In the genomic region with DNA sequence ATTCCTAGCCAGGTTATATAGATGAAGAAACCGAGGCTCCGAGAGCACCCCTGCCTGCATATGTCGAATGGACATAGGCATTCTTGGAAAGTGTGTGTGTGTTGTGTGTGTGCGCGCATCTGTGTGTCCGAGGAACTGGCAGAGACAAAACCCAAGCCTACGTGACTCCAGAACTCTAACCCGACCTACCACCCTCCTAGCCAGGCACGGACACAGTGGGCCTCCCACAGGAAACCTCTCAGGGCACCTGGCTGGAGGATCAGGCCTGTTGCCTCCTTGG, we compare ENCODE assay signal across 9 cellular contexts. TPM values are rescaled to one million over a fixed set of nuclear protein-coding genes. Genes with fewer than 3 reads are reported as not detected.
A peak's percentile ranks its signal among the peaks of the same experiment; 100 is the strongest.
DNase-seq lines count a peak whose midpoint lies in the region; ATAC-seq and TF ChIP-seq lines count a peak whose summit lies in the region.
"Had no signal": no experiment of that assay in that cellular context is flagged by ENCODE, and none has a peak within 500 bp of the region (broad histone marks: within the 10 kb centered on the region; RNA-seq: fewer than 3 reads in every experiment).

No MANE protein-coding gene starts in this region.

- H3K4me3 Mint-ChIP-seq in stimulated activated naive CD8-positive, alpha-beta T cell treated with anti-CD3 and anti-CD28 coated beads, Interleukin-15, amount 100 ng/mL, for 72 hours: peak overlapping the region; percentile 29 to 45
- H3K4me3 Mint-ChIP-seq in naive B cell: peak overlapping the region in 6 of 8 donors; percentile 1 to 80 (median 57)

- H3K9me2 ChIP-seq in MM.1S (replicated peaks; ENCODE audit: insufficient read depth, low read length): no peaks in the 10 kb centered on the region

- TF ChIP-seq CTCF in cardiac fibroblast (IDR thresholded peaks at IDR 0.05; ENCODE audit: low read depth, low read length) (no peak), MM.1S (IDR thresholded peaks at IDR 0.05; ENCODE audit: low read length) (no peak)

- no peak overlapping the region for H3K27ac Mint-ChIP-seq in stimulated activated naive CD8-positive, alpha-beta T cell treated with anti-CD3 and anti-CD28 coated beads, Interleukin-15, amount 100 ng/mL, for 72 hours
- H3K27ac Mint-ChIP-seq in naive B cell: no peak overlapping the region

- no peaks in the 10 kb centered on the region for H3K36me3 Mint-ChIP-seq in naive B cell

- H3K79me2 ChIP-seq in MM.1S (ENCODE audit: low read length): no peaks in the 10 kb centered on the region

- no peaks in the 10 kb centered on the region for H3K9me3 Mint-ChIP-seq in stimulated activated naive CD8-positive, alpha-beta T cell treated with anti-CD3 and anti-CD28 coated beads, Interleukin-15, amount 100 ng/mL, for 72 hours
- no peaks in the 10 kb centered on the region for H3K9me3 Mint-ChIP-seq in naive B cell

- no peaks in the 10 kb centered on the region for H3K4me1 ChIP-seq in MM.1S (ENCODE audit: low read length)

- H3K4me2 ChIP-seq in MM.1S (ENCODE audit: low read depth, low read length): no peak overlapping the region

- H3K27me3 ChIP-seq in MM.1S (replicated peaks; ENCODE audit: insufficient read depth, low read length): no peaks in the 10 kb centered on the region

- H3K27ac ChIP-seq in MM.1S (ENCODE audit: low read length): no peak overlapping the region

- H3K9me3 ChIP-seq in MM.1S (replicated peaks; ENCODE audit: insufficient read depth, low read length): no peaks in the 10 kb centered on the region

- ATAC-seq in stimulated activated naive CD8-positive, alpha-beta T cell treated with anti-CD3 and anti-CD28 coated beads, Interleukin-15, amount 100 ng/mL, for 72 hours: no peak
- no peak for ATAC-seq in stimulated activated naive CD8-positive, alpha-beta T cell treated with anti-CD3 and anti-CD28 coated beads, Interleukin-15, Interleukin-2, amounts not matched to agents 100 U/mL and 50 U/mL, for 24 hours
- no peak for ATAC-seq in naive B cell (ENCODE audit: low read depth in 2 of 2)
- ATAC-seq in HG02798 (IDR thresholded peaks at IDR 0.05; ENCODE audit: poor library complexity, unreplicated experiment): no peak
- ATAC-seq in GM21515 (IDR thresholded peaks at IDR 0.05; ENCODE audit: unreplicated experiment): no peak

- no peak overlapping the region for H3K9ac ChIP-seq in MM.1S (ENCODE audit: low read length)

- H3K36me3 ChIP-seq in MM.1S (replicated peaks; ENCODE audit: insufficient read depth, low read length): no peaks in the 10 kb centered on the region

- DNase-seq in stimulated activated naive CD8-positive, alpha-beta T cell treated with anti-CD3 and anti-CD28 coated beads, Interleukin-15, amount 100 ng/mL, for 72 hours: no peak
- DNase-seq in stimulated activated naive CD8-positive, alpha-beta T cell treated with anti-CD3 and anti-CD28 coated beads, Interleukin-15, Interleukin-2, amounts not matched to agents 100 U/mL and 50 U/mL, for 24 hours: no peak
- DNase-seq in cardiac fibroblast (ENCODE audit: low read depth in 2 of 2): no peak
- no peak for DNase-seq in naive B cell
- no peak for DNase-seq in COLO829 (ENCODE audit: low spot score)
- DNase-seq in MM.1S: no peak
- DNase-seq: cortex of kidney had no signal

- H3K27me3 Mint-ChIP-seq in stimulated activated naive CD8-positive, alpha-beta T cell treated with anti-CD3 and anti-CD28 coated beads, Interleukin-15, amount 100 ng/mL, for 72 hours: peaks cover 37% of the 10 kb centered on the region
- H3K27me3 Mint-ChIP-seq in naive B cell: peaks cover 9 to 18% (median 15%) of the 10 kb centered on the region in 3 donors

- H2AFZ ChIP-seq in MM.1S (ENCODE audit: low read length): no peak overlapping the region

- no peaks in the 10 kb centered on the region for H3F3A ChIP-seq in MM.1S (ENCODE audit: insufficient read depth, low read length)

- no peaks in the 10 kb centered on the region for H4K20me1 ChIP-seq in MM.1S (ENCODE audit: insufficient read depth, low read length)

- peak overlapping the region; percentile 21 to 61 for H3K4me3 ChIP-seq in cardiac fibroblast (replicated peaks in 1 of 2; ENCODE audit: low read depth in 2 of 2, low read length in 2 of 2)
- no peak overlapping the region for H3K4me3 ChIP-seq in MM.1S (ENCODE audit: low read length)

- no peaks in the 10 kb centered on the region for H3K4me1 Mint-ChIP-seq in stimulated activated naive CD8-positive, alpha-beta T cell treated with anti-CD3 and anti-CD28 coated beads, Interleukin-15, amount 100 ng/mL, for 72 hours
- peaks cover 0 to 5% (median 5%) of the 10 kb centered on the region in 3 donors for H3K4me1 Mint-ChIP-seq in naive B cell

RNA-seq across cellular contexts. Expression of gene PGF, which starts 0.5 kb away (rescaled TPM):
- polyA plus RNA-seq in naive B cell (ENCODE audit: low read depth in 6 of 6): under 1 TPM in 4 of 6 donors, not detected in 2; 0.13 to 0.65 (median 0.15) TPM

RNA-seq across cellular contexts. Expression of gene RPS6KL1, which starts 32.9 kb away (rescaled TPM):
- under 1 TPM in 2 of 6 donors, not detected in 4; 0.34 to 0.42 TPM for polyA plus RNA-seq in naive B cell (ENCODE audit: low read depth in 6 of 6)

RNA-seq across cellular contexts. Expression of gene EIF2B2, which starts 46.8 kb away (rescaled TPM):
- 10 to 100 TPM; 19.7 to 31.8 (median 26.2) TPM for polyA plus RNA-seq in naive B cell (ENCODE audit: low read depth in 6 of 6)
